ENCODE assay signal across 1 cellular context in the genomic region with DNA sequence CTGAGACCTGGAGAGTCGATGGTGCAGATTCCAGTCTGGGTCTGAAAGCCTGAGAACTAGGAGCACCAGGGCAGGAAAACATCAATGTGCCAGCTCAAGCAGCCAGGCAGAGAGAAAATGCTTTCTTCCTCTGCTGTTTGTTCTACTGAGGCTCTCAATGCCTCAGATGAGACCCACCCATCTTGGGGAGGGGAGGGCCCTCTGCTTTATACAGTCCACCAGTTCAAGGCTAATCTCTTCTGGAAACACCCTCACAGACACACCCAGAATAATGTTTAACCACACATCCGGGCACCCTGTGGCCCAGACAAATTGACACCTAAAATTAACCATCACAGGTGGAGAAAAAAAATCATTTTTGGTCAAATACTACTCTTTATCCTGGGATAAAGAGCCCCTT.
TF ChIP-seq lines count a peak whose summit lies in the region.

No MANE protein-coding gene starts in this region.

TF ChIP-seq in HepG2, 621 proteins besides CTCF, POLR2A, EP300 and RAD21 (continued from another document and continues in another):
- TF ChIP-seq, protein P1, sequence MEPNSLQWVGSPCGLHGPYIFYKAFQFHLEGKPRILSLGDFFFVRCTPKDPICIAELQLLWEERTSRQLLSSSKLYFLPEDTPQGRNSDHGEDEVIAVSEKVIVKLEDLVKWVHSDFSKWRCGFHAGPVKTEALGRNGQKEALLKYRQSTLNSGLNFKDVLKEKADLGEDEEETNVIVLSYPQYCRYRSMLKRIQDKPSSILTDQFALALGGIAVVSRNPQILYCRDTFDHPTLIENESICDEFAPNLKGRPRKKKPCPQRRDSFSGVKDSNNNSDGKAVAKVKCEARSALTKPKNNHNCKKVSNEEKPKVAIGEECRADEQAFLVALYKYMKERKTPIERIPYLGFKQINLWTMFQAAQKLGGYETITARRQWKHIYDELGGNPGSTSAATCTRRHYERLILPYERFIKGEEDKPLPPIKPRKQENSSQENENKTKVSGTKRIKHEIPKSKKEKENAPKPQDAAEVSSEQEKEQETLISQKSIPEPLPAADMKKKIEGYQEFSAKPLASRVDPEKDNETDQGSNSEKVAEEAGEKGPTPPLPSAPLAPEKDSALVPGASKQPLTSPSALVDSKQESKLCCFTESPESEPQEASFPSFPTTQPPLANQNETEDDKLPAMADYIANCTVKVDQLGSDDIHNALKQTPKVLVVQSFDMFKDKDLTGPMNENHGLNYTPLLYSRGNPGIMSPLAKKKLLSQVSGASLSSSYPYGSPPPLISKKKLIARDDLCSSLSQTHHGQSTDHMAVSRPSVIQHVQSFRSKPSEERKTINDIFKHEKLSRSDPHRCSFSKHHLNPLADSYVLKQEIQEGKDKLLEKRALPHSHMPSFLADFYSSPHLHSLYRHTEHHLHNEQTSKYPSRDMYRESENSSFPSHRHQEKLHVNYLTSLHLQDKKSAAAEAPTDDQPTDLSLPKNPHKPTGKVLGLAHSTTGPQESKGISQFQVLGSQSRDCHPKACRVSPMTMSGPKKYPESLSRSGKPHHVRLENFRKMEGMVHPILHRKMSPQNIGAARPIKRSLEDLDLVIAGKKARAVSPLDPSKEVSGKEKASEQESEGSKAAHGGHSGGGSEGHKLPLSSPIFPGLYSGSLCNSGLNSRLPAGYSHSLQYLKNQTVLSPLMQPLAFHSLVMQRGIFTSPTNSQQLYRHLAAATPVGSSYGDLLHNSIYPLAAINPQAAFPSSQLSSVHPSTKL (CRISPR knock-in tag; IDR thresholded peaks at IDR 0.05), result peak; percentile 67
- TF ChIP-seq RARA (CRISPR knock-in tag; IDR thresholded peaks at IDR 0.05) (peak; percentile 35; the same call in 1 of the 2 replicates), PHF5A (CRISPR knock-in tag; IDR thresholded peaks at IDR 0.05; ENCODE audit: low read depth, unreplicated experiment) (no peak), ZNF121 (CRISPR knock-in tag; IDR thresholded peaks at IDR 0.05) (no peak), REPIN1 (CRISPR knock-in tag; IDR thresholded peaks at IDR 0.05; ENCODE audit: borderline replicate concordance, low read depth) (no peak), MED1 (CRISPR knock-in tag; IDR thresholded peaks at IDR 0.05) (peak; percentile 47; the same call in 1 of the 2 replicates), RXRB (CRISPR knock-in tag; IDR thresholded peaks at IDR 0.05; ENCODE audit: borderline replicate concordance) (peak; percentile 14; the same call in 1 of the 2 replicates), SRY (CRISPR knock-in tag; IDR thresholded peaks at IDR 0.05) (no peak), MAFK (conservative IDR thresholded peaks at IDR 0.05 in 1 of 2, IDR thresholded peaks at IDR 0.05 in 1 of 2; ENCODE audit: low read length in 2 of 2) (no peak), AKAP8 (CRISPR knock-in tag; IDR thresholded peaks at IDR 0.05) (no peak), LCORL (IDR thresholded peaks at IDR 0.05) (no peak), LCORL (CRISPR knock-in tag; IDR thresholded peaks at IDR 0.05) (0 out of 2 replicates have a peak, but pooled peaks have one; percentile 23), ZNF761 (CRISPR knock-in tag; conservative IDR thresholded peaks at IDR 0.05) (no peak), PHF21A (CRISPR knock-in tag; IDR thresholded peaks at IDR 0.05) (no peak), ZMYM4 (CRISPR knock-in tag; IDR thresholded peaks at IDR 0.05) (0 out of 2 replicates have a peak, but pooled peaks have one; percentile 24), ZNF33B (CRISPR knock-in tag; IDR thresholded peaks at IDR 0.05) (no peak), KAT8 (CRISPR knock-in tag; IDR thresholded peaks at IDR 0.05) (peak; percentile 33; the same call in 1 of the 2 replicates), PITX1 (CRISPR knock-in tag; IDR thresholded peaks at IDR 0.05) (peak; percentile 49; the same call in 1 of the 2 replicates), ZNF781 (CRISPR knock-in tag; IDR thresholded peaks at IDR 0.05; ENCODE audit: borderline replicate concordance, not compliant biosample characterization) (no peak), ZFYVE20 (CRISPR knock-in tag; IDR thresholded peaks at IDR 0.05; ENCODE audit: borderline replicate concordance, low read depth) (no peak), HMGA1 (CRISPR knock-in tag; conservative IDR thresholded peaks at IDR 0.05) (no peak), ZNF329 (CRISPR knock-in tag; IDR thresholded peaks at IDR 0.05; ENCODE audit: low read depth) (no peak), ZNF10 (CRISPR knock-in tag; IDR thresholded peaks at IDR 0.05; ENCODE audit: borderline replicate concordance, low read depth) (no peak), ZSCAN22 (CRISPR knock-in tag; IDR thresholded peaks at IDR 0.05) (no peak), NFKBIZ (CRISPR knock-in tag; IDR thresholded peaks at IDR 0.05) (no peak), SP4 (CRISPR knock-in tag; IDR thresholded peaks at IDR 0.05) (no peak), NPAS2 (CRISPR knock-in tag; IDR thresholded peaks at IDR 0.05; ENCODE audit: borderline replicate concordance) (no peak), ZNF746 (CRISPR knock-in tag; IDR thresholded peaks at IDR 0.05) (no peak), ZNF780A (CRISPR knock-in tag; IDR thresholded peaks at IDR 0.05) (no peak), NBN (conservative IDR thresholded peaks at IDR 0.05) (no peak), HNF4A (CRISPR knock-in tag; IDR thresholded peaks at IDR 0.05) (peak; percentile 68), ZNF263 (CRISPR knock-in tag; IDR thresholded peaks at IDR 0.05) (no peak), ZFP36L2 (CRISPR knock-in tag; IDR thresholded peaks at IDR 0.05) (no peak), ZNF333 (CRISPR knock-in tag; IDR thresholded peaks at IDR 0.05; ENCODE audit: borderline replicate concordance) (no peak), ZFP1 (CRISPR knock-in tag; IDR thresholded peaks at IDR 0.05) (no peak), PCBP1 (IDR thresholded peaks at IDR 0.05; ENCODE audit: borderline replicate concordance, low read depth, low read length) (no peak), ZNF776 (CRISPR knock-in tag; IDR thresholded peaks at IDR 0.05) (no peak), ZKSCAN5 (CRISPR knock-in tag; IDR thresholded peaks at IDR 0.05) (no peak), ZNF619 (CRISPR knock-in tag; IDR thresholded peaks at IDR 0.05) (no peak), REXO4 (CRISPR knock-in tag; IDR thresholded peaks at IDR 0.05; ENCODE audit: borderline replicate concordance) (no peak), IRF2 (CRISPR knock-in tag; IDR thresholded peaks at IDR 0.05) (0 out of 2 replicates have a peak, but pooled peaks have one; percentile 25)
- TF ChIP-seq, protein P2, sequence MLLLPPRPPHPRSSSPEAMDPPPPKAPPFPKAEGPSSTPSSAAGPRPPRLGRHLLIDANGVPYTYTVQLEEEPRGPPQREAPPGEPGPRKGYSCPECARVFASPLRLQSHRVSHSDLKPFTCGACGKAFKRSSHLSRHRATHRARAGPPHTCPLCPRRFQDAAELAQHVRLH (CRISPR knock-in tag; IDR thresholded peaks at IDR 0.05; ENCODE audit: borderline replicate concordance, low read depth), result no peak
- TF ChIP-seq, protein P3, sequence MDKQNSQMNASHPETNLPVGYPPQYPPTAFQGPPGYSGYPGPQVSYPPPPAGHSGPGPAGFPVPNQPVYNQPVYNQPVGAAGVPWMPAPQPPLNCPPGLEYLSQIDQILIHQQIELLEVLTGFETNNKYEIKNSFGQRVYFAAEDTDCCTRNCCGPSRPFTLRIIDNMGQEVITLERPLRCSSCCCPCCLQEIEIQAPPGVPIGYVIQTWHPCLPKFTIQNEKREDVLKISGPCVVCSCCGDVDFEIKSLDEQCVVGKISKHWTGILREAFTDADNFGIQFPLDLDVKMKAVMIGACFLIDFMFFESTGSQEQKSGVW (CRISPR knock-in tag; IDR thresholded peaks at IDR 0.05; ENCODE audit: borderline replicate concordance), result no peak
- TF ChIP-seq, protein P4, sequence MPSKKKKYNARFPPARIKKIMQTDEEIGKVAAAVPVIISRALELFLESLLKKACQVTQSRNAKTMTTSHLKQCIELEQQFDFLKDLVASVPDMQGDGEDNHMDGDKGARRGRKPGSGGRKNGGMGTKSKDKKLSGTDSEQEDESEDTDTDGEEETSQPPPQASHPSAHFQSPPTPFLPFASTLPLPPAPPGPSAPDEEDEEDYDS (CRISPR knock-in tag; IDR thresholded peaks at IDR 0.05), result no peak
- TF ChIP-seq, protein P5, sequence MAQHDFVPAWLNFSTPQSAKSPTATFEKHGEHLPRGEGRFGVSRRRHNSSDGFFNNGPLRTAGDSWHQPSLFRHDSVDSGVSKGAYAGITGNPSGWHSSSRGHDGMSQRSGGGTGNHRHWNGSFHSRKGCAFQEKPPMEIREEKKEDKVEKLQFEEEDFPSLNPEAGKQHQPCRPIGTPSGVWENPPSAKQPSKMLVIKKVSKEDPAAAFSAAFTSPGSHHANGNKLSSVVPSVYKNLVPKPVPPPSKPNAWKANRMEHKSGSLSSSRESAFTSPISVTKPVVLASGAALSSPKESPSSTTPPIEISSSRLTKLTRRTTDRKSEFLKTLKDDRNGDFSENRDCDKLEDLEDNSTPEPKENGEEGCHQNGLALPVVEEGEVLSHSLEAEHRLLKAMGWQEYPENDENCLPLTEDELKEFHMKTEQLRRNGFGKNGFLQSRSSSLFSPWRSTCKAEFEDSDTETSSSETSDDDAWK (CRISPR knock-in tag; IDR thresholded peaks at IDR 0.05), result no peak
- TF ChIP-seq, protein P6, sequence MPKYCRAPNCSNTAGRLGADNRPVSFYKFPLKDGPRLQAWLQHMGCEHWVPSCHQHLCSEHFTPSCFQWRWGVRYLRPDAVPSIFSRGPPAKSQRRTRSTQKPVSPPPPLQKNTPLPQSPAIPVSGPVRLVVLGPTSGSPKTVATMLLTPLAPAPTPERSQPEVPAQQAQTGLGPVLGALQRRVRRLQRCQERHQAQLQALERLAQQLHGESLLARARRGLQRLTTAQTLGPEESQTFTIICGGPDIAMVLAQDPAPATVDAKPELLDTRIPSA (CRISPR knock-in tag; IDR thresholded peaks at IDR 0.05; ENCODE audit: borderline replicate concordance), result no peak
- TF ChIP-seq, protein P7, sequence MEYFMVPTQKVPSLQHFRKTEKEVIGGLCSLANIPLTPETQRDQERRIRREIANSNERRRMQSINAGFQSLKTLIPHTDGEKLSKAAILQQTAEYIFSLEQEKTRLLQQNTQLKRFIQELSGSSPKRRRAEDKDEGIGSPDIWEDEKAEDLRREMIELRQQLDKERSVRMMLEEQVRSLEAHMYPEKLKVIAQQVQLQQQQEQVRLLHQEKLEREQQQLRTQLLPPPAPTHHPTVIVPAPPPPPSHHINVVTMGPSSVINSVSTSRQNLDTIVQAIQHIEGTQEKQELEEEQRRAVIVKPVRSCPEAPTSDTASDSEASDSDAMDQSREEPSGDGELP (IDR thresholded peaks at IDR 0.05; ENCODE audit: borderline replicate concordance, low read depth), result no peak
- TF ChIP-seq, protein P8, sequence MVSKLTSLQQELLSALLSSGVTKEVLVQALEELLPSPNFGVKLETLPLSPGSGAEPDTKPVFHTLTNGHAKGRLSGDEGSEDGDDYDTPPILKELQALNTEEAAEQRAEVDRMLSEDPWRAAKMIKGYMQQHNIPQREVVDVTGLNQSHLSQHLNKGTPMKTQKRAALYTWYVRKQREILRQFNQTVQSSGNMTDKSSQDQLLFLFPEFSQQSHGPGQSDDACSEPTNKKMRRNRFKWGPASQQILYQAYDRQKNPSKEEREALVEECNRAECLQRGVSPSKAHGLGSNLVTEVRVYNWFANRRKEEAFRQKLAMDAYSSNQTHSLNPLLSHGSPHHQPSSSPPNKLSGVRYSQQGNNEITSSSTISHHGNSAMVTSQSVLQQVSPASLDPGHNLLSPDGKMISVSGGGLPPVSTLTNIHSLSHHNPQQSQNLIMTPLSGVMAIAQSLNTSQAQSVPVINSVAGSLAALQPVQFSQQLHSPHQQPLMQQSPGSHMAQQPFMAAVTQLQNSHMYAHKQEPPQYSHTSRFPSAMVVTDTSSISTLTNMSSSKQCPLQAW (CRISPR knock-in tag; IDR thresholded peaks at IDR 0.05), result peak; percentile 89
- TF ChIP-seq, protein P9, sequence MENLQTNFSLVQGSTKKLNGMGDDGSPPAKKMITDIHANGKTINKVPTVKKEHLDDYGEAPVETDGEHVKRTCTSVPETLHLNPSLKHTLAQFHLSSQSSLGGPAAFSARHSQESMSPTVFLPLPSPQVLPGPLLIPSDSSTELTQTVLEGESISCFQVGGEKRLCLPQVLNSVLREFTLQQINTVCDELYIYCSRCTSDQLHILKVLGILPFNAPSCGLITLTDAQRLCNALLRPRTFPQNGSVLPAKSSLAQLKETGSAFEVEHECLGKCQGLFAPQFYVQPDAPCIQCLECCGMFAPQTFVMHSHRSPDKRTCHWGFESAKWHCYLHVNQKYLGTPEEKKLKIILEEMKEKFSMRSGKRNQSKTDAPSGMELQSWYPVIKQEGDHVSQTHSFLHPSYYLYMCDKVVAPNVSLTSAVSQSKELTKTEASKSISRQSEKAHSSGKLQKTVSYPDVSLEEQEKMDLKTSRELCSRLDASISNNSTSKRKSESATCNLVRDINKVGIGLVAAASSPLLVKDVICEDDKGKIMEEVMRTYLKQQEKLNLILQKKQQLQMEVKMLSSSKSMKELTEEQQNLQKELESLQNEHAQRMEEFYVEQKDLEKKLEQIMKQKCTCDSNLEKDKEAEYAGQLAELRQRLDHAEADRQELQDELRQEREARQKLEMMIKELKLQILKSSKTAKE (CRISPR knock-in tag; IDR thresholded peaks at IDR 0.05; ENCODE audit: borderline replicate concordance), result no peak
- TF ChIP-seq, protein P10, sequence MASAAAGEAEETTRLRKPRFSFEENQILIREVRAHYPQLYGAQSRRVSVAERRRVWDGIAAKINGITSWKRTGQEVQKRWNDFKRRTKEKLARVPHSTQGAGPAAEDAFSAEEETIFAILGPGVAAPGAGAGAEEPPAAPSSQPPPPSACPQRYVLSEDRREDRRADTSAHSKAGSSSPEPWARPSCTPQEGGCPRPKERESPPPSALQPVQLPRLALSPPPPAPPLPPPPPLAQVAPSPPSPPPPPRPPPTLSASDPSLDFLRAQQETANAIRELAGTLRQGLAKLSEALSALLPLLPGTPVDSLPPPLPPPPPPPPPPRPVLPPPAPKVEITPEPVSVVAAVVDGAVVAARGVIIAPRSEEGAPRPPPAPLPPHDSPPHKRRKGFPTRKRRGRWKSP (CRISPR knock-in tag; IDR thresholded peaks at IDR 0.05), result no peak
- TF ChIP-seq, protein P11, sequence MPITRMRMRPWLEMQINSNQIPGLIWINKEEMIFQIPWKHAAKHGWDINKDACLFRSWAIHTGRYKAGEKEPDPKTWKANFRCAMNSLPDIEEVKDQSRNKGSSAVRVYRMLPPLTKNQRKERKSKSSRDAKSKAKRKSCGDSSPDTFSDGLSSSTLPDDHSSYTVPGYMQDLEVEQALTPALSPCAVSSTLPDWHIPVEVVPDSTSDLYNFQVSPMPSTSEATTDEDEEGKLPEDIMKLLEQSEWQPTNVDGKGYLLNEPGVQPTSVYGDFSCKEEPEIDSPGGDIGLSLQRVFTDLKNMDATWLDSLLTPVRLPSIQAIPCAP (CRISPR knock-in tag; IDR thresholded peaks at IDR 0.05; ENCODE audit: low read depth), result no peak
- TF ChIP-seq, protein P12, sequence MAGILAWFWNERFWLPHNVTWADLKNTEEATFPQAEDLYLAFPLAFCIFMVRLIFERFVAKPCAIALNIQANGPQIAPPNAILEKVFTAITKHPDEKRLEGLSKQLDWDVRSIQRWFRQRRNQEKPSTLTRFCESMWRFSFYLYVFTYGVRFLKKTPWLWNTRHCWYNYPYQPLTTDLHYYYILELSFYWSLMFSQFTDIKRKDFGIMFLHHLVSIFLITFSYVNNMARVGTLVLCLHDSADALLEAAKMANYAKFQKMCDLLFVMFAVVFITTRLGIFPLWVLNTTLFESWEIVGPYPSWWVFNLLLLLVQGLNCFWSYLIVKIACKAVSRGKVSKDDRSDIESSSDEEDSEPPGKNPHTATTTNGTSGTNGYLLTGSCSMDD (CRISPR knock-in tag; IDR thresholded peaks at IDR 0.05), result no peak
- TF ChIP-seq, protein P13, sequence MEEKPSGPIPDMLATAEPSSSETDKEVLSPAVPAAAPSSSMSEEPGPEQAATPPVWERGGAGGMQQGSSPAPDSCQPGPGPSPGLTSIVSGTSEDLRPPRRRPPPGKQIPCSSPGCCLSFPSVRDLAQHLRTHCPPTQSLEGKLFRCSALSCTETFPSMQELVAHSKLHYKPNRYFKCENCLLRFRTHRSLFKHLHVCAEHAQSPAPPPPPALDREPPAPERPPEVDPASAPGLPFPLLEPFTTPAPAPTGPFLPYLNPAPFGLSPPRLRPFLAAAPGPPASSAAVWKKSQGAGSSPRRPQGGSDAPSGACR (CRISPR knock-in tag; IDR thresholded peaks at IDR 0.05), result no peak
